Comparison of ENCODE assay signal across 1 cellular context in genomic region chr7:133252858-133253521, GRCh38.
TF ChIP-seq lines count a peak whose summit lies in the region.

Gene EXOC4 (plus strand): TSS chr7:133253078.

TF ChIP-seq in H1, 55 proteins besides CTCF, POLR2A, EP300 and RAD21 (continued from another document):
- TF ChIP-seq CHD7 (IDR thresholded peaks at IDR 0.05; ENCODE audit: insufficient replicate concordance, low read length) (no peak), TBP (IDR thresholded peaks at IDR 0.05; ENCODE audit: low read depth, low read length) (peak; percentile 57; the same call in 1 of the 2 replicates), KDM5A (IDR thresholded peaks at IDR 0.05; ENCODE audit: low read length) (peak; percentile 69), GTF2F1 (IDR thresholded peaks at IDR 0.05; ENCODE audit: borderline replicate concordance, low read depth, low read length) (no peak), SIX5 (IDR thresholded peaks at IDR 0.05; ENCODE audit: low read depth, low read length) (peak; percentile 70), JUND (IDR thresholded peaks at IDR 0.05; ENCODE audit: low read length) (no peak), RXRA (IDR thresholded peaks at IDR 0.05; ENCODE audit: insufficient read depth, low read depth, low read length) (no peak), NRF1 (IDR thresholded peaks at IDR 0.05; ENCODE audit: low read depth, low read length) (no peak), HDAC2 (IDR thresholded peaks at IDR 0.05; ENCODE audit: borderline replicate concordance in 1 of 2, low read depth in 2 of 2, low read length in 2 of 2) (0 out of 4 replicates have a peak, but pooled peaks of 1 of the 2 experiments have one; percentile 2), TAF7 (optimal IDR thresholded peaks at IDR 0.05; ENCODE audit: borderline replicate concordance, low read depth, low read length) (peak; percentile 52), SRF (IDR thresholded peaks at IDR 0.05; ENCODE audit: low read depth, low read length) (no peak), CTBP2 (IDR thresholded peaks at IDR 0.05; ENCODE audit: borderline replicate concordance, insufficient read depth, insufficient read length, low read length) (no peak), YY1 (IDR thresholded peaks at IDR 0.05; ENCODE audit: low read depth, low read length) (peak; percentile 98), CBX8 (IDR thresholded peaks at IDR 0.05; ENCODE audit: borderline replicate concordance, low read depth, low read length) (no peak), MAX (IDR thresholded peaks at IDR 0.05) (no peak; the same call in 1 of the 2 replicates), SP1 (IDR thresholded peaks at IDR 0.05; ENCODE audit: low read depth, low read length) (peak; percentile 95), SIRT6 (IDR thresholded peaks at IDR 0.05; ENCODE audit: low read length) (no peak), ASH2L (IDR thresholded peaks at IDR 0.05; ENCODE audit: low read length) (peak; percentile 75), KDM4A (IDR thresholded peaks at IDR 0.05; ENCODE audit: low read depth, low read length, severe bottlenecking) (peak; percentile 80), KDM1A (IDR thresholded peaks at IDR 0.05; ENCODE audit: borderline replicate concordance, low read length) (no peak), EZH2 (IDR thresholded peaks at IDR 0.05; ENCODE audit: low read depth, low read length, severe bottlenecking) (no peak), FOSL1 (IDR thresholded peaks at IDR 0.05; ENCODE audit: insufficient read depth, low read depth, low read length) (no peak), SP4 (IDR thresholded peaks at IDR 0.05; ENCODE audit: low read length) (no peak), SAP30 (IDR thresholded peaks at IDR 0.05; ENCODE audit: insufficient read depth, insufficient replicate concordance, low read length) (no peak), HDAC6 (IDR thresholded peaks at IDR 0.05; ENCODE audit: low read depth, low read length) (no peak), BCL11A (IDR thresholded peaks at IDR 0.05; ENCODE audit: low read depth in 2 of 2, low read length in 2 of 2) (no peak), GABPA (IDR thresholded peaks at IDR 0.05; ENCODE audit: borderline replicate concordance, insufficient read depth, low read length) (no peak), TEAD4 (IDR thresholded peaks at IDR 0.05; ENCODE audit: low read depth, low read length) (no peak), CEBPB (IDR thresholded peaks at IDR 0.05; ENCODE audit: low read depth, low read length) (no peak), RNF2 (IDR thresholded peaks at IDR 0.05; ENCODE audit: borderline replicate concordance, low read depth, low read length, missing control alignments, poor library complexity, severe bottlenecking) (no peak), JUN (IDR thresholded peaks at IDR 0.05; ENCODE audit: low read depth, low read length) (no peak), SIN3A (conservative IDR thresholded peaks at IDR 0.05 in 1 of 2, IDR thresholded peaks at IDR 0.05 in 1 of 2; ENCODE audit: low read depth in 1 of 2, low read length in 2 of 2) (no peak; a peak in 1 of 4 replicates), USF2 (IDR thresholded peaks at IDR 0.05; ENCODE audit: low read length) (no peak), SP2 (IDR thresholded peaks at IDR 0.05; ENCODE audit: low read length) (peak; percentile 74), BACH1 (IDR thresholded peaks at IDR 0.05; ENCODE audit: low read length) (peak; percentile 68), NANOG (IDR thresholded peaks at IDR 0.05; ENCODE audit: insufficient read depth, low read depth, low read length, poor library complexity, severe bottlenecking) (no peak), MAFK (IDR thresholded peaks at IDR 0.05; ENCODE audit: low read depth, low read length) (peak; percentile 67), RBBP5 (IDR thresholded peaks at IDR 0.05; ENCODE audit: borderline replicate concordance, low read depth, low read length) (0 out of 2 replicates have a peak, but pooled peaks have one; percentile 50), EGR1 (IDR thresholded peaks at IDR 0.05; ENCODE audit: borderline replicate concordance, low read depth, low read length) (no peak), E2F6 (IDR thresholded peaks at IDR 0.05) (no peak), BRCA1 (IDR thresholded peaks at IDR 0.05; ENCODE audit: low read depth, low read length) (no peak), POU5F1 (IDR thresholded peaks at IDR 0.05; ENCODE audit: low read depth, low read length) (no peak), ATF2 (IDR thresholded peaks at IDR 0.05; ENCODE audit: low read length) (0 out of 2 replicates have a peak, but pooled peaks have one; percentile 17), TCF12 (IDR thresholded peaks at IDR 0.05; ENCODE audit: low read depth, low read length) (no peak), TAF1 (IDR thresholded peaks at IDR 0.05; ENCODE audit: low read depth, low read length) (peak; percentile 88), CBX5 (IDR thresholded peaks at IDR 0.05; ENCODE audit: low read depth, low read length) (no peak), CREB1 (IDR thresholded peaks at IDR 0.05) (peak; percentile 85), ATF3 (IDR thresholded peaks at IDR 0.05; ENCODE audit: insufficient read depth, low read depth, low read length) (no peak), PHF8 (conservative IDR thresholded peaks at IDR 0.05; ENCODE audit: low read depth, low read length) (peak; percentile 92), CHD1 (IDR thresholded peaks at IDR 0.05; ENCODE audit: low read depth, low read length) (no peak), CHD2 (IDR thresholded peaks at IDR 0.05; ENCODE audit: low read length) (peak; percentile 81), SUZ12 (IDR thresholded peaks at IDR 0.05; ENCODE audit: low read length) (no peak), RFX5 (IDR thresholded peaks at IDR 0.05; ENCODE audit: borderline replicate concordance, low read depth, low read length) (no peak), ZNF274 (IDR thresholded peaks at IDR 0.05; ENCODE audit: borderline replicate concordance, extremely low read depth, low read length) (no peak)
